Comparison of ENCODE assay signal across 23 cellular contexts in the genomic region with DNA sequence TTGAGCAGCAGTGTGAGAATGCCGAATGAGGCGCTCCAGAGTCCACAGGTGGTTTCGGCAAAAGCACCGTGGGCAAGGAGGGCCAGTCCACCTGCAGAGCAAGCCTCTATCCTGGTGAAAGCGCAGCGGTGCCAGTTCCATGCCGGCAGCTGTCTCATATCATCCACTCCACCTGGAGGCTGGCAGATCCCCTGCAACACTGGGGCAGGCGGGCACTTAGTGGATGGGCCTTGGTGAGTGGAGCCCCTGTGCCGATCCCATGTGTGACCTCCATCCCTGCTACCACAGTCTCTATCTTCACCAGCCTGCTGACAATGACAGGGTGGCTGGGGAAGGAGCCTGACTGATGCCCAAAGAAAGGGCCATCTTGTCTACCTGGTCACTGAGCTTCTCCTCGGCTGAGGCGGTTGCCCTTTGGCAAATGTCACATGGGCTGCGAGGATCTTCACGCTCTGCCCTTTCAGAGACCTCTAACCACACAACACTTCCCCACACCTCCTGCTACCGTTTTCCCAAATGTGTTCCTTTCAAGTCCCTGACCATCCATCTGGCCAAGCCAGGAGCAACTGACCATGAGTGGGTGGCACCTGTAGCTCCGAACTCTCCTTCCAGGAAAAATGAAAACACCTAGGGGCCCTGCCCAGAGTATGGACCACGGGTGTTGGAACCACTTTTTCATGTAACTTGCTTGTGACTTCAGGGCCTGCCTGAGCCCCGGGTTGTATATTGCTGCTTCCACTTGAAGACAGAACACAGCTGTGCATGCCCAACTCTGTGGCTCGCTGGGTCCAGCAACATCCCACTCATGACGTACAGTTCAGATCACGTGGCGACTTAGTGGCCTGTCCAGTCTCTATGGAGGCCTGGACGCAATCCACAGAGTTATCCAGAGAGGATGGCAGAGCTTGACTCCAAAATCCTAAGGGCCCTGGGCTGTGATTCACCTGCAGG. TPM values are rescaled to one million over a fixed set of nuclear protein-coding genes. Genes with fewer than 3 reads are reported as not detected.
DNase-seq lines count a peak whose midpoint lies in the region; ATAC-seq and TF ChIP-seq lines count a peak whose summit lies in the region.
"Had no signal": no experiment of that assay in that cellular context is flagged by ENCODE, and none has a peak within 500 bp of the region (broad histone marks: within the 10 kb centered on the region; RNA-seq: fewer than 3 reads in every experiment).

No MANE protein-coding gene starts in this region.

- peaks cover 0 to 3% (median 0%) of the 10 kb centered on the region in 9 donors for H3K36me3 ChIP-seq in heart left ventricle
- H3K36me3 ChIP-seq in naive thymus-derived CD4-positive, alpha-beta T cell (ENCODE audit: control insufficient read depth in 2 of 3, insufficient read depth in 3 of 3, low read length in 3 of 3) = peaks cover 0 to 30% (median 0%) of the 10 kb centered on the region in 3 experiments
- H3K36me3 ChIP-seq in upper lobe of right lung = no peaks in the 10 kb centered on the region
- H3K36me3 ChIP-seq: MG63, SJCRH30 had no signal

- H3K4me3 ChIP-seq in heart left ventricle (no peak overlapping the region), upper lobe of right lung (no peak overlapping the region)
- H3K4me3 ChIP-seq in naive thymus-derived CD4-positive, alpha-beta T cell (ENCODE audit: low read length) = no peak overlapping the region
- H3K4me3 ChIP-seq: MG63, SJCRH30, spleen had no signal

- H3K27me3 ChIP-seq in heart left ventricle = no peaks in the 10 kb centered on the region
- no peaks in the 10 kb centered on the region for H3K27me3 ChIP-seq in naive thymus-derived CD4-positive, alpha-beta T cell (ENCODE audit: control insufficient read depth in 2 of 2, insufficient read depth in 2 of 2, low read length in 2 of 2)
- H3K27me3 ChIP-seq in upper lobe of right lung = no peaks in the 10 kb centered on the region
- H3K27me3 ChIP-seq: MG63, spleen had no signal

- peaks cover 0 to 3% (median 0%) of the 10 kb centered on the region in 5 donors for H3K36me3 Mint-ChIP-seq in naive thymus-derived CD4-positive, alpha-beta T cell

- peaks cover 0 to 23% (median 7%) of the 10 kb centered on the region in 12 donors for H3K4me1 ChIP-seq in heart left ventricle
- peaks cover 9 to 30% of the 10 kb centered on the region in 2 donors for H3K4me1 ChIP-seq in naive thymus-derived CD4-positive, alpha-beta T cell (ENCODE audit: control insufficient read depth in 2 of 2, insufficient read depth in 2 of 2, low read length in 2 of 2)
- no peaks in the 10 kb centered on the region for H3K4me1 ChIP-seq in upper lobe of right lung
- H3K4me1 ChIP-seq: SJCRH30 had no signal

- CTCF ChIA-PET in naive thymus-derived CD4-positive, alpha-beta T cell (lab: Charles Lee) = interaction anchor here (1.3 kb wide), 1 partner anchor 10 kb away, joined by 7 read pairs; no protein-coding TSS in a partner anchor

- intact Hi-C loops in heart left ventricle (cut with DNase I) = loop anchor here in 2 of 10 donors (5.0 kb wide), 1 partner anchor 97 kb away; no protein-coding TSS in a partner anchor
- intact Hi-C loops in Right ventricle myocardium inferior (cut with DNase I) = no loop called here
- intact Hi-C loops in naive thymus-derived CD4-positive, alpha-beta T cell (cut with micrococcal nuclease) = no loop called here
- intact Hi-C loops in upper lobe of right lung (cut with DNase I) = no loop called here

- H3K9me3 Mint-ChIP-seq in naive thymus-derived CD4-positive, alpha-beta T cell = no peaks in the 10 kb centered on the region
- H3K9me3 Mint-ChIP-seq: activated T-cell treated with anti-CD3 and anti-CD28 coated beads, Interleukin-2, amount 50 U/mL, for 4 hours had no signal

- TF ChIP-seq CTCF in heart left ventricle (IDR thresholded peaks at IDR 0.05) (no peak), upper lobe of right lung (IDR thresholded peaks at IDR 0.05) (no peak)

- H3K27ac ChIP-seq in heart left ventricle = no peak overlapping the region
- H3K27ac ChIP-seq in naive thymus-derived CD4-positive, alpha-beta T cell (ENCODE audit: low read depth, low read length) = peak overlapping the region; percentile 11
- H3K27ac ChIP-seq in upper lobe of right lung = no peak overlapping the region
- H3K27ac ChIP-seq: SJCRH30, spleen had no signal

- H3K4me1 Mint-ChIP-seq in naive thymus-derived CD4-positive, alpha-beta T cell = peaks cover 4 to 51% (median 32%) of the 10 kb centered on the region in 7 donors

- ATAC-seq in heart left ventricle (peak in 3 of 4 donors; percentile 12 to 33 (median 16)), Right ventricle myocardium inferior (no peak), upper lobe of right lung (no peak), GM19328 (IDR thresholded peaks at IDR 0.05; ENCODE audit: unreplicated experiment) (no peak)
- ATAC-seq in naive thymus-derived CD4-positive, alpha-beta T cell = no peak
- ATAC-seq: activated CD4-positive, CD25-positive, alpha-beta regulatory T cell treated with anti-CD3 and anti-CD28 coated beads, Interleukin-2, amount 50 U/mL, for 24 hours; activated T-cell treated with anti-CD3 and anti-CD28 coated beads, Interleukin-2, amount 50 U/mL, for 4 hours had no signal

- H3K4me3 Mint-ChIP-seq in naive thymus-derived CD4-positive, alpha-beta T cell = no peak overlapping the region
- H3K4me3 Mint-ChIP-seq: activated T-cell treated with anti-CD3 and anti-CD28 coated beads, Interleukin-2, amount 50 U/mL, for 4 hours had no signal

- H3K27me3 Mint-ChIP-seq in naive thymus-derived CD4-positive, alpha-beta T cell = peaks cover 0 to 8% (median 0%) of the 10 kb centered on the region in 5 donors

- no peak for TF ChIP-seq POLR2A in heart left ventricle (IDR thresholded peaks at IDR 0.05)

- peak overlapping the region in 8 of 9 donors; percentile 33 to 87 (median 68) for H3K27ac Mint-ChIP-seq in naive thymus-derived CD4-positive, alpha-beta T cell
- H3K27ac Mint-ChIP-seq: progenitor cell of endocrine pancreas had no signal

- no peaks in the 10 kb centered on the region for H3K9me3 ChIP-seq in heart left ventricle
- no peaks in the 10 kb centered on the region for H3K9me3 ChIP-seq in naive thymus-derived CD4-positive, alpha-beta T cell (ENCODE audit: control insufficient read depth in 2 of 3, low read length in 3 of 3)
- no peaks in the 10 kb centered on the region for H3K9me3 ChIP-seq in upper lobe of right lung
- H3K9me3 ChIP-seq: MG63, SJCRH30, spleen had no signal

- WGBS in heart left ventricle, 4 donors = 72 to 88% (median 81%) methylated on average over 16 to 22 of the region's 22 CpGs

- DNase-seq in heart left ventricle = peak in 2 of 5 donors; percentile 16 to 44
- DNase-seq in Right ventricle myocardium inferior (ENCODE audit: missing footprints) = no peak
- DNase-seq in activated CD8-positive, alpha-beta memory T cell treated with anti-CD3 and anti-CD28 coated beads, Interleukin-2, amount 50 U/mL, for 48 hours = peak; percentile 39
- peak in 1 of 9 donors; percentile 18 for DNase-seq in naive thymus-derived CD4-positive, alpha-beta T cell
- DNase-seq in upper lobe of right lung = peak; percentile 57
- DNase-seq in DMS53 (lab: John Stamatoyannopoulos, UW) = no peak
- DNase-seq in SHP77 (lab: John Stamatoyannopoulos, UW) = no peak
- DNase-seq: activated T-cell treated with anti-CD3 and anti-CD28 coated beads, Interleukin-2, amount 50 U/mL, for 4 hours; AML-193; amniotic stem cell; cerebellar nuclear complex; hypothalamus; IMR-90; MG63; NCI-H1694 treated with DMSO at 0.1 percent for 48 hours; NCI-H446 treated with DMSO at 0.1 percent for 48 hours; spleen had no signal

- POLR2A ChIA-PET in naive thymus-derived CD4-positive, alpha-beta T cell (lab: Charles Lee) = interaction anchor here (0.6 to 1.6 kb wide), 3 partner anchors 10 to 105 kb away, joined by 3 to 7 read pairs (median 4); no protein-coding TSS in a partner anchor

RNA-seq across cellular contexts. Expression of gene C11orf21, which starts 7.1 kb away (rescaled TPM):
- total RNA-seq in heart left ventricle = 10 to 100 TPM in 8 of 9 donors, 1 to 10 TPM in 1; 4.8 to 41.2 (median 29.9) TPM
- 10 to 100 TPM in 1 of 2 donors, 1 to 10 TPM in 1; 5.1 to 34.6 TPM for polyA plus RNA-seq in heart left ventricle
- 47.1 TPM for total RNA-seq in Right ventricle myocardium inferior
- total RNA-seq in naive thymus-derived CD4-positive, alpha-beta T cell = 100 to 1,000 TPM in 3 of 5 experiments, 10 to 100 TPM in 2; 33.9 to 153 (median 112) TPM
- polyA plus RNA-seq in naive thymus-derived CD4-positive, alpha-beta T cell = 10 to 100 TPM; 10.7 to 14.4 TPM
- total RNA-seq in upper lobe of right lung = 6.5 TPM
- total RNA-seq: fibroblast of villous mesenchyme, H1, IMR-90, SJCRH30 had no signal
- polyA plus RNA-seq: H1, IMR-90 had no signal

RNA-seq across cellular contexts. Expression of gene TSPAN32, which starts 7.2 kb away (rescaled TPM):
- total RNA-seq in heart left ventricle (10 to 100 TPM in 7 of 9 donors, 1 to 10 TPM in 2; 9.5 to 29.5 (median 19.2) TPM), Right ventricle myocardium inferior (15.0 TPM), upper lobe of right lung (12.2 TPM)
- polyA plus RNA-seq in heart left ventricle = 10 to 100 TPM in 1 of 2 donors, 1 to 10 TPM in 1; 3.5 to 15.5 TPM
- total RNA-seq in naive thymus-derived CD4-positive, alpha-beta T cell = 100 to 1,000 TPM in 2 of 5 experiments, 10 to 100 TPM in 3; 33.5 to 116 (median 70.3) TPM
- polyA plus RNA-seq in naive thymus-derived CD4-positive, alpha-beta T cell = 10 to 100 TPM; 15.7 to 23.9 TPM
- total RNA-seq: H1, IMR-90 had no signal
- polyA plus RNA-seq: H1 had no signal

RNA-seq across cellular contexts. Expression of gene ASCL2, which starts 24.2 kb away (rescaled TPM):
- total RNA-seq in heart left ventricle (1 to 10 TPM in 1 of 9 donors, under 1 TPM in 2, not detected in 6; 0.33 to 2.3 (median 0.54) TPM), Right ventricle myocardium inferior (0.24 TPM), upper lobe of right lung (2.2 TPM)
- under 1 TPM in 1 of 2 donors, not detected in 1; 0.07 TPM for polyA plus RNA-seq in heart left ventricle
- total RNA-seq in naive thymus-derived CD4-positive, alpha-beta T cell = 1 to 10 TPM in 1 of 5 experiments, under 1 TPM in 3, not detected in 1; 0.32 to 2.1 (median 0.45) TPM
- not detected for polyA plus RNA-seq in naive thymus-derived CD4-positive, alpha-beta T cell
- total RNA-seq: fibroblast of villous mesenchyme, IMR-90, SJCRH30 had no signal
- polyA plus RNA-seq: IMR-90 had no signal

Comparison
In these comparisons a context has a peak if more than half of its experiments do, and no peak if none do; other contexts are left out.
1. ATAC-seq: peak in heart left ventricle (3 of 4); none in Right ventricle myocardium inferior (single experiment), naive thymus-derived CD4-positive, alpha-beta T cell (single experiment), upper lobe of right lung (single experiment) and GM19328 (single experiment).
2. DNase-seq: peak in activated CD8-positive, alpha-beta memory T cell treated with anti-CD3 and anti-CD28 coated beads, Interleukin-2, amount 50 U/mL, for 48 hours (single experiment) and upper lobe of right lung (single experiment); none in Right ventricle myocardium inferior (single experiment), DMS53 (single experiment) and SHP77 (0 of 2).